Comparison of ENCODE assay signal across 1 cellular context in genomic region chr9:37719526-37719925, GRCh38.
TF ChIP-seq lines count a peak whose summit lies in the region.

No MANE protein-coding gene starts in this region.

TF ChIP-seq in HepG2, 621 proteins besides CTCF, POLR2A, EP300 and RAD21 (continued from another document):
- 0 out of 2 replicates have a peak, but pooled peaks have one; percentile 55 for TF ChIP-seq MNT (IDR thresholded peaks at IDR 0.05)
- TF ChIP-seq ZBTB3 (CRISPR knock-in tag; IDR thresholded peaks at IDR 0.05; ENCODE audit: borderline replicate concordance, low read depth) = no peak
